In genomic region chr11:114330373-114330772, GRCh38 we compare ENCODE assay signal across 8 cellular contexts. TPM values are rescaled to one million over a fixed set of nuclear protein-coding genes. Genes with fewer than 3 reads are reported as not detected.
"Had no signal": no experiment of that assay in that cellular context is flagged by ENCODE, and none has a peak within 500 bp of the region (broad histone marks: within the 10 kb centered on the region; RNA-seq: fewer than 3 reads in every experiment).

No MANE protein-coding gene starts in this region.

- H3K36me3 ChIP-seq: HAP-1 had no signal

- ATAC-seq: HCT116 had no signal

- H3K27ac ChIP-seq: GM23248, KMS-11 had no signal

- DNase-seq: GM23248, GOT3, H7, IMR-90, KBM-7 had no signal

- H3K4me1 ChIP-seq: HAP-1 had no signal

- H3K9me3 ChIP-seq: HAP-1 had no signal

- H3K9ac ChIP-seq: GM23248, KMS-11 had no signal

- H3K4me3 ChIP-seq: GM23248, HAP-1 had no signal

RNA-seq across cellular contexts. Expression of gene NNMT, which starts 34.2 kb away (rescaled TPM):
- total RNA-seq: H7 had no signal
